8 cellular contexts compared by ENCODE assay signal in genomic region chr6:32154514-32155161, GRCh38. TPM values are rescaled to one million over a fixed set of nuclear protein-coding genes. Genes with fewer than 3 reads are reported as not detected.
DNase-seq lines count a peak whose midpoint lies in the region; ATAC-seq, FAIRE-seq and TF ChIP-seq lines count a peak whose summit lies in the region.

No MANE protein-coding gene starts in this region.

- no peak for FAIRE-seq in D721Med (lab: Jason Lieb, UNC)

- no peak for ATAC-seq in GM18870 (IDR thresholded peaks at IDR 0.05; ENCODE audit: unreplicated experiment)

- H3K4me3 ChIP-seq in HFF-Myc (replicated peaks; ENCODE audit: low read depth, low read length): peak overlapping the region; percentile 96

- peak; percentile 57 for DNase-seq in D721Med (ENCODE audit: insufficient read length, low spot score)
- DNase-seq in HFF-Myc (ENCODE audit: extremely low read depth, low read depth): no peak
- DNase-seq in NCI-H2196 treated with DMSO at 0.1 percent for 48 hours (lab: John Stamatoyannopoulos, UW; ENCODE audit: unreplicated experiment): peak; percentile 64
- peak; percentile 26 for DNase-seq in activated CD4-positive, CD25-positive, alpha-beta regulatory T cell treated with anti-CD3 and anti-CD28 coated beads, Interleukin-2, amount 50 U/mL, for 16 hours (ENCODE audit: low read depth, low spot score)
- DNase-seq in cerebellum (ENCODE audit: low spot score): peak; percentile 62
- peak; percentile 42 for DNase-seq in stimulated activated CD4-positive, alpha-beta T cell treated with anti-CD3 and anti-CD28 coated beads, Interleukin-2, amount 100 ng/mL, for 4 hours (ENCODE audit: low read depth)

- H3K27ac ChIP-seq in layer of hippocampus (ENCODE audit: low read depth, low read length): peak overlapping the region; percentile 93

- TF ChIP-seq CTCF in D721Med (IDR thresholded peaks at IDR 0.05; ENCODE audit: insufficient read depth, missing control alignments): peak; percentile 53
- TF ChIP-seq CTCF in HFF-Myc (IDR thresholded peaks at IDR 0.05; ENCODE audit: low read depth, low read length, missing control alignments): peak; percentile 47

- H3K27me3 ChIP-seq in layer of hippocampus (ENCODE audit: control insufficient read depth, insufficient read depth, low read length): no peaks in the 10 kb centered on the region

RNA-seq across cellular contexts. Expression of gene PPT2, which starts 0.7 kb away (rescaled TPM):
- 17.8 TPM for total RNA-seq in cerebellum

RNA-seq across cellular contexts. Expression of gene PRRT1, which starts 2.9 kb away (rescaled TPM):
- 1.2 TPM for total RNA-seq in cerebellum

RNA-seq across cellular contexts. Expression of gene EGFL8, which starts 9.8 kb away (rescaled TPM):
- total RNA-seq in cerebellum: 7.5 TPM

RNA-seq across cellular contexts. Expression of gene AGPAT1, which starts 21.2 kb away (rescaled TPM):
- 16.6 TPM for total RNA-seq in cerebellum

RNA-seq across cellular contexts. Expression of gene RNF5, which starts 23.6 kb away (rescaled TPM):
- 36.8 TPM for total RNA-seq in cerebellum
